In genomic region chr20:164618-165017, GRCh38 we compare ENCODE assay signal across 12 cellular contexts. TPM values are rescaled to one million over a fixed set of nuclear protein-coding genes. Genes with fewer than 3 reads are reported as not detected.
"Had no signal": no experiment of that assay in that cellular context is flagged by ENCODE, and none has a peak within 500 bp of the region (broad histone marks: within the 10 kb centered on the region; RNA-seq: fewer than 3 reads in every experiment).

No MANE protein-coding gene starts in this region.

- FAIRE-seq: H1, H54 had no signal

- H3K36me3 ChIP-seq: HAP-1 had no signal

- ATAC-seq: GM23338, HCT116 had no signal

- DNase-seq: GM23248, GOT3, H7, H9, HCEC 1CT, HFFc6 had no signal

- H3K9ac ChIP-seq: GM23248 had no signal

- H3K4me1 ChIP-seq: HAP-1 had no signal

- H3K4me3 ChIP-seq: GM23248, GM23338, HAP-1 had no signal

- H2AFZ ChIP-seq: GM23248, GM23338 had no signal

- H3K4me2 ChIP-seq: GM23338 had no signal

- H3K9me3 ChIP-seq: HAP-1 had no signal

- H3K27ac ChIP-seq: GM23248 had no signal

RNA-seq across cellular contexts. Expression of gene DEFB127, which starts 7.4 kb away (rescaled TPM):
- total RNA-seq: GM23248, GM23338, H1, H4, H7, H9, HFFc6 had no signal
- polyA plus RNA-seq: GM23248, GM23338, H1 had no signal

RNA-seq across cellular contexts. Expression of gene DEFB126, which starts 22.2 kb away (rescaled TPM):
- total RNA-seq: GM23248, GM23338, H1, H4, H7, H9, HFFc6 had no signal
- polyA plus RNA-seq: GM23248, GM23338, H1 had no signal

RNA-seq across cellular contexts. Expression of gene DEFB128, which starts 24.9 kb away (rescaled TPM):
- total RNA-seq: GM23248, GM23338, H1, H4, H7, H9, HFFc6 had no signal
- polyA plus RNA-seq: GM23248, GM23338, H1 had no signal
